In the genomic region with DNA sequence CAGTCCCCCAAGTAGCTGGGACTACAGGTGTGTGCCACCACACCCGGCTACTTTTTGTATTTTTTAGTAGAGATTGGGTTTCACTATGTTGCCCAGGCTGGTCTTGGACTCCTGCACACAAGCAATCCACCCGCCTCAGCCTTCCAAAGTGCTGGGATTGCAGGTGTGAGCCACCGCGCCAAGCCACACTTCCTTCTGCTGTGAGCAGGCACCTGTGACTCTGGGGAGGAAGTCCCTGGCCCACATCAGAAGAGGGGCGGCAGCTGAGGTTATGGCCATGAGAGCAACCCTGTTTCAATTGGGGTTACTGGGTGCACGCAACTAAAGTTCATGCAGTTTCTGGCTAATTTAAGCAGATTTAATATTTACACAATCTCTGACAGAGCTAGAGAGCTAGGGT, we compare ENCODE assay signal across 1 cellular context.
TF ChIP-seq lines count a peak whose summit lies in the region.

No MANE protein-coding gene starts in this region.

TF ChIP-seq in GM23338, 12 proteins besides CTCF, POLR2A, EP300 and RAD21 (continued from another document):
- TF ChIP-seq, protein P1, sequence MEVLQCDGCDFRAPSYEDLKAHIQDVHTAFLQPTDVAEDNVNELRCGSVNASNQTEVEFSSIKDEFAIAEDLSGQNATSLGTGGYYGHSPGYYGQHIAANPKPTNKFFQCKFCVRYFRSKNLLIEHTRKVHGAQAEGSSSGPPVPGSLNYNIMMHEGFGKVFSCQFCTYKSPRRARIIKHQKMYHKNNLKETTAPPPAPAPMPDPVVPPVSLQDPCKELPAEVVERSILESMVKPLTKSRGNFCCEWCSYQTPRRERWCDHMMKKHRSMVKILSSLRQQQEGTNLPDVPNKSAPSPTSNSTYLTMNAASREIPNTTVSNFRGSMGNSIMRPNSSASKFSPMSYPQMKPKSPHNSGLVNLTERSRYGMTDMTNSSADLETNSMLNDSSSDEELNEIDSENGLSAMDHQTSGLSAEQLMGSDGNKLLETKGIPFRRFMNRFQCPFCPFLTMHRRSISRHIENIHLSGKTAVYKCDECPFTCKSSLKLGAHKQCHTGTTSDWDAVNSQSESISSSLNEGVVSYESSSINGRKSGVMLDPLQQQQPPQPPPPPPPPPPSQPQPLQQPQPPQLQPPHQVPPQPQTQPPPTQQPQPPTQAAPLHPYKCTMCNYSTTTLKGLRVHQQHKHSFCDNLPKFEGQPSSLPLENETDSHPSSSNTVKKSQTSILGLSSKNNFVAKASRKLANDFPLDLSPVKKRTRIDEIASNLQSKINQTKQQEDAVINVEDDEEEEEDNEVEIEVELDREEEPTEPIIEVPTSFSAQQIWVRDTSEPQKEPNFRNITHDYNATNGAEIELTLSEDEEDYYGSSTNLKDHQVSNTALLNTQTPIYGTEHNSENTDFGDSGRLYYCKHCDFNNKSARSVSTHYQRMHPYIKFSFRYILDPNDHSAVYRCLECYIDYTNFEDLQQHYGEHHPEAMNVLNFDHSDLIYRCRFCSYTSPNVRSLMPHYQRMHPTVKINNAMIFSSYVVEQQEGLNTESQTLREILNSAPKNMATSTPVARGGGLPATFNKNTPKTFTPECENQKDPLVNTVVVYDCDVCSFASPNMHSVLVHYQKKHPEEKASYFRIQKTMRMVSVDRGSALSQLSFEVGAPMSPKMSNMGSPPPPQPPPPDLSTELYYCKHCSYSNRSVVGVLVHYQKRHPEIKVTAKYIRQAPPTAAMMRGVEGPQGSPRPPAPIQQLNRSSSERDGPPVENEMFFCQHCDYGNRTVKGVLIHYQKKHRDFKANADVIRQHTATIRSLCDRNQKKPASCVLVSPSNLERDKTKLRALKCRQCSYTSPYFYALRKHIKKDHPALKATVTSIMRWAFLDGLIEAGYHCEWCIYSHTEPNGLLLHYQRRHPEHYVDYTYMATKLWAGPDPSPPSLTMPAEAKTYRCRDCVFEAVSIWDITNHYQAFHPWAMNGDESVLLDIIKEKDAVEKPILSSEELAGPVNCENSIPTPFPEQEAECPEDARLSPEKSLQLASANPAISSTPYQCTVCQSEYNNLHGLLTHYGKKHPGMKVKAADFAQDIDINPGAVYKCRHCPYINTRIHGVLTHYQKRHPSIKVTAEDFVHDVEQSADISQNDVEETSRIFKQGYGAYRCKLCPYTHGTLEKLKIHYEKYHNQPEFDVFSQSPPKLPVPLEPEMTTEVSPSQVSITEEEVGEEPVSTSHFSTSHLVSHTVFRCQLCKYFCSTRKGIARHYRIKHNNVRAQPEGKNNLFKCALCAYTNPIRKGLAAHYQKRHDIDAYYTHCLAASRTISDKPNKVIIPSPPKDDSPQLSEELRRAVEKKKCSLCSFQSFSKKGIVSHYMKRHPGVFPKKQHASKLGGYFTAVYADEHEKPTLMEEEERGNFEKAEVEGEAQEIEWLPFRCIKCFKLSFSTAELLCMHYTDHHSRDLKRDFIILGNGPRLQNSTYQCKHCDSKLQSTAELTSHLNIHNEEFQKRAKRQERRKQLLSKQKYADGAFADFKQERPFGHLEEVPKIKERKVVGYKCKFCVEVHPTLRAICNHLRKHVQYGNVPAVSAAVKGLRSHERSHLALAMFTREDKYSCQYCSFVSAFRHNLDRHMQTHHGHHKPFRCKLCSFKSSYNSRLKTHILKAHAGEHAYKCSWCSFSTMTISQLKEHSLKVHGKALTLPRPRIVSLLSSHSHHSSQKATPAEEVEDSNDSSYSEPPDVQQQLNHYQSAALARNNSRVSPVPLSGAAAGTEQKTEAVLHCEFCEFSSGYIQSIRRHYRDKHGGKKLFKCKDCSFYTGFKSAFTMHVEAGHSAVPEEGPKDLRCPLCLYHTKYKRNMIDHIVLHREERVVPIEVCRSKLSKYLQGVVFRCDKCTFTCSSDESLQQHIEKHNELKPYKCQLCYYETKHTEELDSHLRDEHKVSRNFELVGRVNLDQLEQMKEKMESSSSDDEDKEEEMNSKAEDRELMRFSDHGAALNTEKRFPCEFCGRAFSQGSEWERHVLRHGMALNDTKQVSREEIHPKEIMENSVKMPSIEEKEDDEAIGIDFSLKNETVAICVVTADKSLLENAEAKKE (CRISPR knock-in tag; IDR thresholded peaks at IDR 0.05) = no peak
- TF ChIP-seq EZH2phosphoT487 (IDR thresholded peaks at IDR 0.05; ENCODE audit: unreplicated experiment) (no peak), CREB1 (CRISPR knock-in tag; IDR thresholded peaks at IDR 0.05; ENCODE audit: low read depth) (no peak), ZNF331 (CRISPR knock-in tag; IDR thresholded peaks at IDR 0.05; ENCODE audit: low read depth) (no peak), EZH2 (IDR thresholded peaks at IDR 0.05; ENCODE audit: low read depth, unreplicated experiment) (no peak), NANOG (IDR thresholded peaks at IDR 0.05; ENCODE audit: borderline replicate concordance) (no peak), POLR2AphosphoS5 (IDR thresholded peaks at IDR 0.05; ENCODE audit: low read depth) (no peak)
- TF ChIP-seq, protein P2, sequence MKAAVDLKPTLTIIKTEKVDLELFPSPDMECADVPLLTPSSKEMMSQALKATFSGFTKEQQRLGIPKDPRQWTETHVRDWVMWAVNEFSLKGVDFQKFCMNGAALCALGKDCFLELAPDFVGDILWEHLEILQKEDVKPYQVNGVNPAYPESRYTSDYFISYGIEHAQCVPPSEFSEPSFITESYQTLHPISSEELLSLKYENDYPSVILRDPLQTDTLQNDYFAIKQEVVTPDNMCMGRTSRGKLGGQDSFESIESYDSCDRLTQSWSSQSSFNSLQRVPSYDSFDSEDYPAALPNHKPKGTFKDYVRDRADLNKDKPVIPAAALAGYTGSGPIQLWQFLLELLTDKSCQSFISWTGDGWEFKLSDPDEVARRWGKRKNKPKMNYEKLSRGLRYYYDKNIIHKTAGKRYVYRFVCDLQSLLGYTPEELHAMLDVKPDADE (IDR thresholded peaks at IDR 0.05) = no peak
